14 cellular contexts compared by ENCODE assay signal in genomic region chr3:49027634-49028033, GRCh38. TPM values are rescaled to one million over a fixed set of nuclear protein-coding genes. Genes with fewer than 3 reads are reported as not detected.
DNase-seq lines count a peak whose midpoint lies in the region; ATAC-seq and TF ChIP-seq lines count a peak whose summit lies in the region.
"Had no signal": no experiment of that assay in that cellular context is flagged by ENCODE, and none has a peak within 500 bp of the region (broad histone marks: within the 10 kb centered on the region; RNA-seq: fewer than 3 reads in every experiment).

No MANE protein-coding gene starts in this region.

- H3K9me3 Mint-ChIP-seq in type B pancreatic cell, result no peaks in the 10 kb centered on the region

- no peaks in the 10 kb centered on the region for H3K27me3 ChIP-seq in cardiac muscle cell
- H3K27me3 ChIP-seq in iPS-18a (ENCODE audit: control insufficient read depth, insufficient read depth, low read length), result no peaks in the 10 kb centered on the region

- peak overlapping the region; percentile 55 for H3K27ac ChIP-seq in cardiac muscle cell
- H3K27ac ChIP-seq in iPS-18a (ENCODE audit: low read length), result no peak overlapping the region

- H3K27me3 Mint-ChIP-seq in T-helper 17 cell (no peaks in the 10 kb centered on the region), type B pancreatic cell (no peaks in the 10 kb centered on the region)

- TF ChIP-seq CTCF in cardiac muscle cell (IDR thresholded peaks at IDR 0.05; ENCODE audit: low read depth, low read length), result no peak
- TF ChIP-seq CTCF in type B pancreatic cell (conservative IDR thresholded peaks at IDR 0.05), result no peak

- H3K36me3 Mint-ChIP-seq in T-helper 17 cell (ENCODE audit: low read depth) (peaks cover 9% of the 10 kb centered on the region), type B pancreatic cell (peaks cover 30% of the 10 kb centered on the region)

- no peak overlapping the region for H3K4me3 ChIP-seq in cardiac muscle cell
- H3K4me3 ChIP-seq in iPS-18a (ENCODE audit: low read length), result peak overlapping the region; percentile 72
- H3K4me3 ChIP-seq: lung had no signal

- H3K27ac Mint-ChIP-seq in T-helper 17 cell (peak overlapping the region; percentile 99), type B pancreatic cell (no peak overlapping the region)

- H3K4me3 Mint-ChIP-seq in T-helper 17 cell (no peak overlapping the region), type B pancreatic cell (peak overlapping the region; percentile 62)

- H3K36me3 ChIP-seq in cardiac muscle cell, result peaks cover 44% of the 10 kb centered on the region
- H3K36me3 ChIP-seq in iPS-18a (ENCODE audit: control insufficient read depth, low read depth, low read length), result peaks cover 68% of the 10 kb centered on the region

- no peaks in the 10 kb centered on the region for H3K9me3 ChIP-seq in cardiac muscle cell (ENCODE audit: low read depth)
- no peaks in the 10 kb centered on the region for H3K9me3 ChIP-seq in T-helper 17 cell (ENCODE audit: control insufficient read depth, low read length, poor library complexity, severe bottlenecking)
- H3K9me3 ChIP-seq in iPS-18a (ENCODE audit: control insufficient read depth, low read depth, low read length), result no peaks in the 10 kb centered on the region

- no peak overlapping the region for H3K9ac ChIP-seq in iPS-18a (ENCODE audit: low read length)

- intact Hi-C loops in Right ventricle myocardium inferior (cut with DNase I), result loop anchor here (10.0 kb wide), 1 partner anchor 397 kb away; the partner anchor contains the start of genes AMT and NICN1

- ATAC-seq in Right ventricle myocardium inferior (no peak), T-helper 17 cell (no peak), GM19467 (IDR thresholded peaks at IDR 0.05; ENCODE audit: unreplicated experiment) (no peak)

- H3K4me1 Mint-ChIP-seq in T-helper 17 cell (peaks cover 30% of the 10 kb centered on the region), type B pancreatic cell (ENCODE audit: unreplicated experiment) (peaks cover 34% of the 10 kb centered on the region)

- DNase-seq in cardiac muscle cell (ENCODE audit: low read depth in 1 of 2, low spot score in 1 of 2) (no peak), Right ventricle myocardium inferior (ENCODE audit: missing footprints) (no peak), T-helper 17 cell (no peak), type B pancreatic cell (ENCODE audit: extremely low spot score, unreplicated experiment) (no peak), NCI-H2196 (lab: John Stamatoyannopoulos, UW; ENCODE audit: unreplicated experiment) (no peak), NCI-H510A treated with DMSO at 0.1 percent for 48 hours (lab: John Stamatoyannopoulos, UW) (no peak)
- DNase-seq: amygdala, C1 segment of cervical spinal cord, NCI-H446, substantia nigra, T-helper 1 cell had no signal

- H3K4me1 ChIP-seq in cardiac muscle cell (ENCODE audit: low read depth) (peaks cover 5% of the 10 kb centered on the region), iPS-18a (ENCODE audit: control insufficient read depth, low read depth, low read length) (peaks cover 9% of the 10 kb centered on the region)

RNA-seq across cellular contexts. Expression of gene IMPDH2, which starts 1.6 kb away (rescaled TPM):
- total RNA-seq in cardiac muscle cell (155 and 186 TPM in 2 replicates), Right ventricle myocardium inferior (64.3 TPM), T-helper 17 cell (100 to 1,000 TPM in 1 of 2 donors, 10 to 100 TPM in 1; 96.8 to 108 TPM), type B pancreatic cell (ENCODE audit: low replicate concordance) (221 and 256 TPM in 2 replicates)
- polyA plus RNA-seq in cardiac muscle cell, result 118 and 179 TPM in 2 replicates

RNA-seq across cellular contexts. Expression of gene NDUFAF3, which starts 5.7 kb away (rescaled TPM):
- total RNA-seq in cardiac muscle cell, result 217 and 361 TPM in 2 replicates
- 280 and 310 TPM in 2 replicates for polyA plus RNA-seq in cardiac muscle cell
- 157 TPM for total RNA-seq in Right ventricle myocardium inferior
- total RNA-seq in T-helper 17 cell, result 10 to 100 TPM; 61.3 to 62.9 TPM
- 62.0 and 67.0 TPM in 2 replicates for total RNA-seq in type B pancreatic cell (ENCODE audit: low replicate concordance)

RNA-seq across cellular contexts. Expression of gene DALRD3, which starts 9.3 kb away (rescaled TPM):
- total RNA-seq in cardiac muscle cell (78.0 and 81.0 TPM in 2 replicates), Right ventricle myocardium inferior (9.0 TPM), T-helper 17 cell (10 to 100 TPM; 21.2 to 27.4 TPM), type B pancreatic cell (ENCODE audit: low replicate concordance) (31.2 and 36.0 TPM in 2 replicates)
- 54.6 and 96.2 TPM in 2 replicates for polyA plus RNA-seq in cardiac muscle cell

RNA-seq across cellular contexts. Expression of gene WDR6, which starts 20.4 kb away (rescaled TPM):
- total RNA-seq in cardiac muscle cell (176 and 223 TPM in 2 replicates), Right ventricle myocardium inferior (83.3 TPM), T-helper 17 cell (100 to 1,000 TPM; 181 to 202 TPM), type B pancreatic cell (ENCODE audit: low replicate concordance) (272 and 334 TPM in 2 replicates)
- 276 and 277 TPM in 2 replicates for polyA plus RNA-seq in cardiac muscle cell

RNA-seq across cellular contexts. Expression of gene P4HTM, which starts 37.6 kb away (rescaled TPM):
- total RNA-seq in cardiac muscle cell (63.3 and 76.5 TPM in 2 replicates), Right ventricle myocardium inferior (25.5 TPM), T-helper 17 cell (10 to 100 TPM; 37.8 to 43.2 TPM), type B pancreatic cell (ENCODE audit: low replicate concordance) (47.4 and 54.8 TPM in 2 replicates)
- polyA plus RNA-seq in cardiac muscle cell, result 60.4 and 84.7 TPM in 2 replicates
